8 cellular contexts compared by ENCODE assay signal in the genomic region with DNA sequence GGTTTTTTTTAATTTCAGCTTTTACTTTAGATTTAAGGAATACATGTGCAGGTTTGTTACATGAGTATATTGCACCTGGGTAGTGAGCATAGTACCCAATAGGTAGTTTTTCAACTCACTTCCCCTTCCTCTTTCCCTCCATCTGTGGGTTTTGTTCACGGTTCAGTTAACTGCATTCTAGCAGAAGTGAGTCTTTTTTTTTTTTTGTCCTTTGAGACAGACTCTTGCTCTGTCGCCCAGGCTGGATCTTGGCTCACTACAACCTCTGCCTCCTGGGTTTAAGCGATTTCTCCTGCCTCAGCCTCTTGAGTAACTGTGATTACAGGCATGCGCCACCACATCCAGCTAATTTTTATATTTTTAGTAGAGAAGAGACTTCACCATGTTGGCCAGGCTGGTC. TPM values are rescaled to one million over a fixed set of nuclear protein-coding genes. Genes with fewer than 3 reads are reported as not detected.
DNase-seq lines count a peak whose midpoint lies in the region; ATAC-seq, FAIRE-seq and TF ChIP-seq lines count a peak whose summit lies in the region.

No MANE protein-coding gene starts in this region.

- no peak for DNase-seq in activated CD4-positive, alpha-beta memory T cell treated with anti-CD3 and anti-CD28 coated beads, Interleukin-2, amount 10 ng/mL, durations not matched to agents 7 days and 5 days
- DNase-seq in activated CD4-positive, alpha-beta memory T cell treated with anti-CD3 and anti-CD28 coated beads for 36 hours, result no peak
- DNase-seq in OCI-M1 (lab: John Stamatoyannopoulos, UW) (peak; percentile 89), small intestine (peak; percentile 17), kidney (no peak), NCI-H1092 (lab: John Stamatoyannopoulos, UW) (no peak), NCI-H1105 (lab: John Stamatoyannopoulos, UW) (no peak)

- H3K36me3 ChIP-seq in small intestine (ENCODE audit: control insufficient read depth in 2 of 2, insufficient read depth in 2 of 2, low read length in 2 of 2), result peaks cover 6 to 8% of the 10 kb centered on the region in 2 donors
- H3K36me3 ChIP-seq in kidney (ENCODE audit: control insufficient read depth in 1 of 2, insufficient read depth in 2 of 2, low read length in 2 of 2), result peaks cover 8 to 12% of the 10 kb centered on the region in 2 donors

- POLR2A ChIA-PET in activated CD4-positive, alpha-beta memory T cell treated with anti-CD3 and anti-CD28 coated beads, Interleukin-2, amount 10 ng/mL, durations not matched to agents 7 days and 5 days (lab: Charles Lee), result interaction anchor here (0.6 to 2.5 kb wide), 4 partner anchors 9 to 509 kb away, joined by 3 to 17 read pairs (median 3); a partner anchor contains a TSS
- POLR2A ChIA-PET in activated CD4-positive, alpha-beta memory T cell treated with anti-CD3 and anti-CD28 coated beads for 36 hours (lab: Charles Lee), result interaction anchor here (0.7 to 1.3 kb wide), 3 partner anchors 9 to 318 kb away, joined by 3 to 4 read pairs (median 3); a partner anchor contains a TSS

- H3K9me3 ChIP-seq in small intestine (ENCODE audit: control insufficient read depth, low read depth) (no peaks in the 10 kb centered on the region), kidney (ENCODE audit: control insufficient read depth in 1 of 2, low read length in 2 of 2) (no peaks in the 10 kb centered on the region)

- H3K36me3 Mint-ChIP-seq in activated CD4-positive, alpha-beta memory T cell treated with anti-CD3 and anti-CD28 coated beads, Interleukin-2, amount 10 ng/mL, durations not matched to agents 7 days and 5 days (ENCODE audit: low read depth), result peaks cover 38% of the 10 kb centered on the region
- H3K36me3 Mint-ChIP-seq in activated CD4-positive, alpha-beta memory T cell treated with anti-CD3 and anti-CD28 coated beads for 36 hours, result peaks cover 28% of the 10 kb centered on the region

- H3K27ac ChIP-seq in small intestine (ENCODE audit: low read depth in 1 of 2, low read length in 1 of 2), result peak overlapping the region in 1 of 2 donors; percentile 49
- no peak overlapping the region for H3K27ac ChIP-seq in kidney (ENCODE audit: low read depth in 2 of 2, low read length in 2 of 2)

- TF ChIP-seq CTCF in kidney (IDR thresholded peaks at IDR 0.05; ENCODE audit: borderline replicate concordance, extremely low read depth, insufficient read depth), result no peak

- no peaks in the 10 kb centered on the region for H3K27me3 Mint-ChIP-seq in activated CD4-positive, alpha-beta memory T cell treated with anti-CD3 and anti-CD28 coated beads, Interleukin-2, amount 10 ng/mL, durations not matched to agents 7 days and 5 days
- no peaks in the 10 kb centered on the region for H3K27me3 Mint-ChIP-seq in activated CD4-positive, alpha-beta memory T cell treated with anti-CD3 and anti-CD28 coated beads for 36 hours

- FAIRE-seq in small intestine (lab: Jason Lieb, UNC) (no peak), kidney (lab: Jason Lieb, UNC) (no peak)

- peak overlapping the region; percentile 36 for H3K27ac Mint-ChIP-seq in activated CD4-positive, alpha-beta memory T cell treated with anti-CD3 and anti-CD28 coated beads, Interleukin-2, amount 10 ng/mL, durations not matched to agents 7 days and 5 days
- H3K27ac Mint-ChIP-seq in activated CD4-positive, alpha-beta memory T cell treated with anti-CD3 and anti-CD28 coated beads for 36 hours, result no peak overlapping the region

- intact Hi-C loops in activated CD4-positive, alpha-beta memory T cell treated with anti-CD3 and anti-CD28 coated beads for 36 hours (cut with micrococcal nuclease), result no loop called here
- intact Hi-C loops in kidney (cut with DNase I), result no loop called here

- H3K4me3 ChIP-seq in small intestine (ENCODE audit: low read depth in 1 of 2, low read length in 2 of 2) (no peak overlapping the region), kidney (ENCODE audit: low read length in 2 of 2) (no peak overlapping the region)

- H3K27me3 ChIP-seq in small intestine (ENCODE audit: control insufficient read depth in 2 of 2, insufficient read depth in 2 of 2, low read length in 2 of 2), result no peaks in the 10 kb centered on the region

- ATAC-seq in HG02943 (IDR thresholded peaks at IDR 0.05; ENCODE audit: low read depth, unreplicated experiment), result peak; percentile 81

- H3K4me1 ChIP-seq in small intestine (ENCODE audit: control insufficient read depth in 2 of 2, insufficient read depth in 1 of 2, low read depth in 1 of 2, low read length in 1 of 2), result peaks cover 0 to 5% of the 10 kb centered on the region in 2 donors
- H3K4me1 ChIP-seq in kidney (ENCODE audit: control insufficient read depth in 1 of 2, insufficient read depth in 1 of 2, low read depth in 1 of 2, low read length in 2 of 2), result no peaks in the 10 kb centered on the region

- H3K9ac ChIP-seq in kidney (ENCODE audit: low read length in 2 of 2), result no peak overlapping the region

- H3K4me3 Mint-ChIP-seq in activated CD4-positive, alpha-beta memory T cell treated with anti-CD3 and anti-CD28 coated beads, Interleukin-2, amount 10 ng/mL, durations not matched to agents 7 days and 5 days, result no peak overlapping the region
- no peak overlapping the region for H3K4me3 Mint-ChIP-seq in activated CD4-positive, alpha-beta memory T cell treated with anti-CD3 and anti-CD28 coated beads for 36 hours

- no peaks in the 10 kb centered on the region for H3K9me3 Mint-ChIP-seq in activated CD4-positive, alpha-beta memory T cell treated with anti-CD3 and anti-CD28 coated beads, Interleukin-2, amount 10 ng/mL, durations not matched to agents 7 days and 5 days
- no peaks in the 10 kb centered on the region for H3K9me3 Mint-ChIP-seq in activated CD4-positive, alpha-beta memory T cell treated with anti-CD3 and anti-CD28 coated beads for 36 hours

- CTCF ChIA-PET in activated CD4-positive, alpha-beta memory T cell treated with anti-CD3 and anti-CD28 coated beads, Interleukin-2, amount 10 ng/mL, durations not matched to agents 7 days and 5 days (lab: Charles Lee), result interaction anchor here (0.8 to 2.6 kb wide), 10 partner anchors 9 to 76 kb away, joined by 3 to 13 read pairs (median 4); a partner anchor contains a TSS
- CTCF ChIA-PET in activated CD4-positive, alpha-beta memory T cell treated with anti-CD3 and anti-CD28 coated beads for 36 hours (lab: Charles Lee), result interaction anchor here (0.7 to 2.6 kb wide), 6 partner anchors 8 to 1038 kb away, joined by 3 to 13 read pairs (median 4); a partner anchor contains a TSS

- WGBS in small intestine, 3 donors, result 53 to 75% (median 63%) methylated on average over 4 of the region's 4 CpGs

- peaks cover 45% of the 10 kb centered on the region for H3K4me1 Mint-ChIP-seq in activated CD4-positive, alpha-beta memory T cell treated with anti-CD3 and anti-CD28 coated beads, Interleukin-2, amount 10 ng/mL, durations not matched to agents 7 days and 5 days
- H3K4me1 Mint-ChIP-seq in activated CD4-positive, alpha-beta memory T cell treated with anti-CD3 and anti-CD28 coated beads for 36 hours (ENCODE audit: low read depth), result peaks cover 50% of the 10 kb centered on the region

RNA-seq across cellular contexts. Expression of a gene that starts 8.7 kb away (rescaled TPM):
- total RNA-seq in activated CD4-positive, alpha-beta memory T cell treated with anti-CD3 and anti-CD28 coated beads, Interleukin-2, amount 10 ng/mL, durations not matched to agents 7 days and 5 days, result 10 to 100 TPM; 34.0 to 36.2 TPM
- total RNA-seq in activated CD4-positive, alpha-beta memory T cell treated with anti-CD3 and anti-CD28 coated beads for 36 hours, result 10 to 100 TPM; 31.4 to 32.5 TPM
- 10 to 100 TPM in 2 of 3 donors, 1 to 10 TPM in 1; 9.0 to 15.2 (median 10.8) TPM for polyA plus RNA-seq in small intestine
- 35.2 TPM for total RNA-seq in kidney
- polyA plus RNA-seq in kidney (ENCODE audit: insufficient read depth, low read depth, low replicate concordance), result 7.6 TPM

Comparison
In these comparisons a context has a peak if more than half of its experiments do, and no peak if none do; other contexts are left out.
1. DNase-seq: peak in OCI-M1 (single experiment) and small intestine (single experiment); none in activated CD4-positive, alpha-beta memory T cell treated with anti-CD3 and anti-CD28 coated beads, Interleukin-2, amount 10 ng/mL, durations not matched to agents 7 days and 5 days (single experiment), activated CD4-positive, alpha-beta memory T cell treated with anti-CD3 and anti-CD28 coated beads for 36 hours (single experiment), kidney (single experiment), NCI-H1092 (single experiment) and NCI-H1105 (single experiment).